In genomic region chr5:96080557-96080956, GRCh38 we compare ENCODE assay signal across 11 cellular contexts.
A peak's percentile ranks its signal among the peaks of the same experiment; 100 is the strongest.
DNase-seq lines count a peak whose midpoint lies in the region; ATAC-seq and TF ChIP-seq lines count a peak whose summit lies in the region.
"Had no signal": no experiment of that assay in that cellular context is flagged by ENCODE, and none has a peak within 500 bp of the region (broad histone marks: within the 10 kb centered on the region; RNA-seq: fewer than 3 reads in every experiment).

No MANE protein-coding gene starts in this region.

- H2BK5ac ChIP-seq in mesenchymal stem cell (ENCODE audit: low read depth, low read length, poor library complexity, severe bottlenecking): no peak overlapping the region

- H2BK15ac ChIP-seq in mesenchymal stem cell (ENCODE audit: low read depth, poor library complexity, severe bottlenecking): no peak overlapping the region

- H3K9ac ChIP-seq in mesenchymal stem cell (ENCODE audit: low read length): peak overlapping the region; percentile 67

- H3K4me3 ChIP-seq in brain microvascular endothelial cell (ENCODE audit: low read depth, low read length): no peak overlapping the region
- H3K4me3 ChIP-seq in mesenchymal stem cell (ENCODE audit: insufficient read depth in 1 of 2, low read depth in 1 of 2, low read length in 2 of 2): no peak overlapping the region
- no peak overlapping the region for H3K4me3 ChIP-seq in gastroesophageal sphincter
- H3K4me3 ChIP-seq: hepatocyte had no signal

- H3K23ac ChIP-seq in mesenchymal stem cell (ENCODE audit: low read length in 2 of 2): no peak overlapping the region

- H3K9me3 ChIP-seq in mesenchymal stem cell (ENCODE audit: control insufficient read depth, low read length): no peaks in the 10 kb centered on the region
- H3K9me3 ChIP-seq in gastroesophageal sphincter: no peaks in the 10 kb centered on the region

- no peaks in the 10 kb centered on the region for H3K79me1 ChIP-seq in mesenchymal stem cell (replicated peaks; ENCODE audit: low read length, poor library complexity, severe bottlenecking)

- ATAC-seq in gastroesophageal sphincter: no peak
- ATAC-seq: sciatic nerve had no signal

- H2AK5ac ChIP-seq in mesenchymal stem cell (ENCODE audit: low read length, severe bottlenecking): no peak overlapping the region

- no peak for TF ChIP-seq EP300 in gastroesophageal sphincter (IDR thresholded peaks at IDR 0.05)

- H3K27ac ChIP-seq in brain microvascular endothelial cell (peak overlapping the region; percentile 71), mesenchymal stem cell (ENCODE audit: low read length, poor library complexity, severe bottlenecking) (no peak overlapping the region), gastroesophageal sphincter (no peak overlapping the region)
- H3K27ac ChIP-seq: hepatocyte had no signal

- no peak for TF ChIP-seq POLR2A in gastroesophageal sphincter (IDR thresholded peaks at IDR 0.05)

- H3K4me2 ChIP-seq in mesenchymal stem cell (ENCODE audit: low read length, poor library complexity, severe bottlenecking): no peak overlapping the region
- H3K4me2 ChIP-seq: hepatocyte had no signal

- H3K18ac ChIP-seq in mesenchymal stem cell (ENCODE audit: low read depth in 1 of 2, low read length in 2 of 2): no peak overlapping the region

- H3K14ac ChIP-seq in mesenchymal stem cell (ENCODE audit: low read length in 2 of 2): no peak overlapping the region

- H2AFZ ChIP-seq in mesenchymal stem cell (ENCODE audit: low read depth, low read length): no peak overlapping the region
- H2AFZ ChIP-seq: hepatocyte had no signal

- H3K4me1 ChIP-seq in mesenchymal stem cell (ENCODE audit: control insufficient read depth, insufficient read depth, low read depth, low read length) (no peaks in the 10 kb centered on the region), gastroesophageal sphincter (no peaks in the 10 kb centered on the region)

- no peak overlapping the region for H3K4ac ChIP-seq in mesenchymal stem cell (ENCODE audit: low read depth in 1 of 2, low read length in 2 of 2)

- in situ Hi-C loops in brain microvascular endothelial cell (cut with HindIII; ENCODE audit: low pct_ligation_motif_present, low sequenced_read_pairs): no loop called here

- no peak overlapping the region for H4K8ac ChIP-seq in mesenchymal stem cell (ENCODE audit: low read length)

- no peak overlapping the region for H4K91ac ChIP-seq in mesenchymal stem cell (ENCODE audit: low read length)

- TF ChIP-seq CTCF in brain microvascular endothelial cell (IDR thresholded peaks at IDR 0.05; ENCODE audit: low read depth, low read length, missing control alignments) (no peak), gastroesophageal sphincter (IDR thresholded peaks at IDR 0.05) (no peak)

- H2BK12ac ChIP-seq in mesenchymal stem cell (ENCODE audit: low read length in 2 of 2): no peak overlapping the region

- H3K27me3 ChIP-seq in brain microvascular endothelial cell (replicated peaks): no peaks in the 10 kb centered on the region
- no peaks in the 10 kb centered on the region for H3K27me3 ChIP-seq in mesenchymal stem cell (ENCODE audit: control insufficient read depth in 1 of 2, insufficient read depth in 1 of 2, low read length in 2 of 2)
- no peaks in the 10 kb centered on the region for H3K27me3 ChIP-seq in gastroesophageal sphincter
- H3K27me3 ChIP-seq: hepatocyte had no signal

- no peaks in the 10 kb centered on the region for H3K36me3 ChIP-seq in brain microvascular endothelial cell (replicated peaks)
- H3K36me3 ChIP-seq in mesenchymal stem cell (ENCODE audit: control insufficient read depth in 1 of 2, insufficient read depth in 2 of 2, low read depth in 1 of 2, low read length in 2 of 2): no peaks in the 10 kb centered on the region
- no peaks in the 10 kb centered on the region for H3K36me3 ChIP-seq in gastroesophageal sphincter

- DNase-seq in EH (ENCODE audit: low read depth) (peak; percentile 76), HT1080 (ENCODE audit: low read depth) (peak; percentile 91), brain microvascular endothelial cell (peak; percentile 56), mesenchymal stem cell (peak; percentile 78), mucosa of gallbladder (ENCODE audit: low spot score) (no peak)
- DNase-seq in activated effector memory CD4-positive, alpha-beta T cell treated with anti-CD3 and anti-CD28 coated beads, Interleukin-2, amount 50 U/mL, for 16 hours: no peak
- DNase-seq: DMS53, NCI-H2081 had no signal

- H2BK120ac ChIP-seq in mesenchymal stem cell (ENCODE audit: low read depth, low read length): peak overlapping the region; percentile 21

Comparison
In these comparisons a context has a peak if more than half of its experiments do, and no peak if none do; other contexts are left out.
1. DNase-seq: peak in EH (single experiment), HT1080 (single experiment), brain microvascular endothelial cell (single experiment) and mesenchymal stem cell (single experiment); none in mucosa of gallbladder (single experiment) and activated effector memory CD4-positive, alpha-beta T cell treated with anti-CD3 and anti-CD28 coated beads, Interleukin-2, amount 50 U/mL, for 16 hours (single experiment).